Comparison of ENCODE assay signal across 29 cellular contexts in the genomic region with DNA sequence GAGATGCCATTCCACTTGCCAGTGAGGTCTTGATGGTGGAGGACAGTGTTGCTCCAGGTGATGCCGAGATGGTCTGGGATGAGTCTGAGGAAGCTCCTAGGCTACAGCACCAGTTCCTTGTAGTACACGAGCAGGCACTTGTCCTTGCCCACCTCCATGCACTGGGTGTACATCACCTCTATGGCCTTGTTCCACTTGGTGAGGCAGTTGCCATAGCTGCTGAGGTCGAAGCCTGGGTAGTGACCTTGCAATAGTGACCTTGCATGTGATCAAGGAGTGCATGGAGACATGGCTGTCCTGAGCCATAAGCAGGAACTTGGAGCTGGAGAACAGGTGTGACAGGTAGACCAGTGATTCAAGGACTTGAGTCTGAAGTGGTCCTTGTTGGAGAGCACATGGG.
"Had no signal": no experiment of that assay in that cellular context is flagged by ENCODE, and none has a peak within 500 bp of the region (broad histone marks: within the 10 kb centered on the region; RNA-seq: fewer than 3 reads in every experiment).

No MANE protein-coding gene starts in this region.

- DNase-seq: activated CD4-positive, alpha-beta memory T cell treated with anti-CD3 and anti-CD28 coated beads for 36 hours; activated CD4-positive, alpha-beta T cell treated with anti-CD3 and anti-CD28 coated beads for 36 hours; activated CD4-positive, alpha-beta T cell treated with anti-CD3 and anti-CD28 coated beads, Interleukin-2, amount 10 ng/mL, durations not matched to agents 24 days and 14 days; activated CD4-positive, CD25-positive, alpha-beta regulatory T cell; activated CD4-positive, CD25-positive, alpha-beta regulatory T cell treated with anti-CD3 and anti-CD28 coated beads, Interleukin-2, amount 50 U/mL, for 72 hours; activated CD8-positive, alpha-beta memory T cell treated with anti-CD3 and anti-CD28 coated beads, Interleukin-2, amount 10 ng/mL, durations not matched to agents 7 days and 5 days; activated CD8-positive, alpha-beta memory T cell treated with anti-CD3 and anti-CD28 coated beads, Interleukin-2, amount 50 U/mL, for 4 hours; activated CD8-positive, alpha-beta T cell treated with anti-CD3 and anti-CD28 coated beads, Interleukin-2, amount 10 ng/mL, durations not matched to agents 7 days and 5 days; activated effector memory CD4-positive, alpha-beta T cell treated with anti-CD3 and anti-CD28 coated beads, Interleukin-2, amount 50 U/mL, for 16 hours; activated naive CD4-positive, alpha-beta T cell treated with anti-CD3 and anti-CD28 coated beads for 36 hours; activated naive CD8-positive, alpha-beta T cell treated with anti-CD3 and anti-CD28 coated beads for 36 hours; activated naive CD8-positive, alpha-beta T cell treated with anti-CD3 and anti-CD28 coated beads, Interleukin-2, amount 50 U/mL, for 24 hours; activated T-cell treated with anti-CD3 and anti-CD28 coated beads, Interleukin-2, amount 50 U/mL, for 1 hour; activated T-cell treated with anti-CD3 and anti-CD28 coated beads, Interleukin-2, amount 50 U/mL, for 48 hours; adrenal gland; amygdala; aorta; body of pancreas; central memory CD4-positive, alpha-beta T cell; cerebellar nuclear complex; colonic mucosa; effector CD8-positive, alpha-beta T cell; foreskin fibroblast; T-helper 2 cell had no signal

- H3K27me3 ChIP-seq: adrenal gland, body of pancreas, cardiac muscle cell, colonic mucosa had no signal

- FAIRE-seq: endometrium, endothelial cell of umbilical vein, frontal cortex had no signal

- H3K4me1 ChIP-seq: body of pancreas, colonic mucosa had no signal

- ATAC-seq: activated CD4-positive, alpha-beta T cell treated with anti-CD3 and anti-CD28 coated beads for 36 hours; activated CD8-positive, alpha-beta memory T cell treated with anti-CD3 and anti-CD28 coated beads, Interleukin-2, amount 10 ng/mL, durations not matched to agents 7 days and 5 days; activated CD8-positive, alpha-beta T cell treated with anti-CD3 and anti-CD28 coated beads, Interleukin-2, amount 10 ng/mL, durations not matched to agents 7 days and 5 days; activated naive CD8-positive, alpha-beta T cell treated with anti-CD3 and anti-CD28 coated beads, Interleukin-2, amount 50 U/mL, for 24 hours; body of pancreas had no signal

- H3K27ac ChIP-seq: adrenal gland, body of pancreas, cardiac muscle cell, colonic mucosa, epithelial cell of prostate had no signal

- H3K4me3 ChIP-seq: adrenal gland, body of pancreas, cardiac muscle cell, colonic mucosa had no signal

- H3K9me3 ChIP-seq: adrenal gland, body of pancreas, colonic mucosa had no signal

- H3K36me3 ChIP-seq: adrenal gland, cardiac muscle cell, colonic mucosa had no signal
